ENCODE assay signal across 1 cellular context in the genomic region with DNA sequence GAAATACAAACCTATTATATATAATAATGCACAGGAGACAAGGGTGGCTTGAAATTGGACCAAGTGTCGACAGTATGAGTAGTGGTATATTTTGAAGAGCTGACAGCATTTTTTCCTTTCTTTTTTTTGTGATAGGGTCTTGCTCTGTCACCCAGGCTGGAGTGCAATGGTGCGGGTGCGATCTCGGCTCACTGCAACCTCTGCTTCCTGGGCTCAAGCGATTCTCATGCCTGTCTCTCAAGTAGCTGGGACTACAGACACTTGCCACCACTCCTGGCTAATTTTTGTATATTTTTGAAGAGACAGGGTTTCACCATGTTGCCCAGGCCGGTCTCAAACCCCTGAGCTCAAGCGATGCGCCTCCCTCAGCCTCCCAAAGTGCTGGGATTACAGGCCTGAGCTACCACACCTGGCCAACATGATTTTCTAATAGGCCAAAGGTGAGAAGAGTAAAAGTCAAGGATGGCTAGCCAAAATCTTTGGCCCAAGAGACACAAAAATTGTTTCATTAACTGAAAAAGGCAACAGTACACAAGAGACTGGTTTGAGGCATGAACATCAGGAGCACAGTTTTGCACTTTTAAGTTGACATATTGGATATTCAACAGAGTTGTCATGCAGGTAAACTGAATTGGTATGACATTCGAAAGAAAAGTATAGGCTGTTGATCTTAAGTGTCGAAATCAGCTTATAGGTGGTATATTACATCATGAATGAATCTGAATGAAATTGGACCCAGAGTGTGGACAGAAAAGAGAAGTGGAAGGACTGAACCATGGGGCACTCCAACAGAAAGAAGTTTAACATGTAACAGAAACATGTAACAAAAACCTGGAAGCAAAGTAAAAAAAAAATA.
TF ChIP-seq lines count a peak whose summit lies in the region.

No MANE protein-coding gene starts in this region.

TF ChIP-seq in GM23338, 12 proteins besides CTCF, POLR2A, EP300 and RAD21 (continued from another document):
- TF ChIP-seq, protein P1, sequence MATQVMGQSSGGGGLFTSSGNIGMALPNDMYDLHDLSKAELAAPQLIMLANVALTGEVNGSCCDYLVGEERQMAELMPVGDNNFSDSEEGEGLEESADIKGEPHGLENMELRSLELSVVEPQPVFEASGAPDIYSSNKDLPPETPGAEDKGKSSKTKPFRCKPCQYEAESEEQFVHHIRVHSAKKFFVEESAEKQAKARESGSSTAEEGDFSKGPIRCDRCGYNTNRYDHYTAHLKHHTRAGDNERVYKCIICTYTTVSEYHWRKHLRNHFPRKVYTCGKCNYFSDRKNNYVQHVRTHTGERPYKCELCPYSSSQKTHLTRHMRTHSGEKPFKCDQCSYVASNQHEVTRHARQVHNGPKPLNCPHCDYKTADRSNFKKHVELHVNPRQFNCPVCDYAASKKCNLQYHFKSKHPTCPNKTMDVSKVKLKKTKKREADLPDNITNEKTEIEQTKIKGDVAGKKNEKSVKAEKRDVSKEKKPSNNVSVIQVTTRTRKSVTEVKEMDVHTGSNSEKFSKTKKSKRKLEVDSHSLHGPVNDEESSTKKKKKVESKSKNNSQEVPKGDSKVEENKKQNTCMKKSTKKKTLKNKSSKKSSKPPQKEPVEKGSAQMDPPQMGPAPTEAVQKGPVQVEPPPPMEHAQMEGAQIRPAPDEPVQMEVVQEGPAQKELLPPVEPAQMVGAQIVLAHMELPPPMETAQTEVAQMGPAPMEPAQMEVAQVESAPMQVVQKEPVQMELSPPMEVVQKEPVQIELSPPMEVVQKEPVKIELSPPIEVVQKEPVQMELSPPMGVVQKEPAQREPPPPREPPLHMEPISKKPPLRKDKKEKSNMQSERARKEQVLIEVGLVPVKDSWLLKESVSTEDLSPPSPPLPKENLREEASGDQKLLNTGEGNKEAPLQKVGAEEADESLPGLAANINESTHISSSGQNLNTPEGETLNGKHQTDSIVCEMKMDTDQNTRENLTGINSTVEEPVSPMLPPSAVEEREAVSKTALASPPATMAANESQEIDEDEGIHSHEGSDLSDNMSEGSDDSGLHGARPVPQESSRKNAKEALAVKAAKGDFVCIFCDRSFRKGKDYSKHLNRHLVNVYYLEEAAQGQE (IDR thresholded peaks at IDR 0.05; ENCODE audit: unreplicated experiment) = no peak
- no peak for TF ChIP-seq EZH2phosphoT487 (IDR thresholded peaks at IDR 0.05; ENCODE audit: unreplicated experiment)
- TF ChIP-seq POLR2AphosphoS5 (IDR thresholded peaks at IDR 0.05; ENCODE audit: low read depth) = no peak
- TF ChIP-seq JUNB (IDR thresholded peaks at IDR 0.05; ENCODE audit: unreplicated experiment) = no peak
- no peak for TF ChIP-seq CREB1 (CRISPR knock-in tag; IDR thresholded peaks at IDR 0.05; ENCODE audit: low read depth)
- no peak for TF ChIP-seq STAT1 (IDR thresholded peaks at IDR 0.05; ENCODE audit: unreplicated experiment)
- TF ChIP-seq, protein P2, sequence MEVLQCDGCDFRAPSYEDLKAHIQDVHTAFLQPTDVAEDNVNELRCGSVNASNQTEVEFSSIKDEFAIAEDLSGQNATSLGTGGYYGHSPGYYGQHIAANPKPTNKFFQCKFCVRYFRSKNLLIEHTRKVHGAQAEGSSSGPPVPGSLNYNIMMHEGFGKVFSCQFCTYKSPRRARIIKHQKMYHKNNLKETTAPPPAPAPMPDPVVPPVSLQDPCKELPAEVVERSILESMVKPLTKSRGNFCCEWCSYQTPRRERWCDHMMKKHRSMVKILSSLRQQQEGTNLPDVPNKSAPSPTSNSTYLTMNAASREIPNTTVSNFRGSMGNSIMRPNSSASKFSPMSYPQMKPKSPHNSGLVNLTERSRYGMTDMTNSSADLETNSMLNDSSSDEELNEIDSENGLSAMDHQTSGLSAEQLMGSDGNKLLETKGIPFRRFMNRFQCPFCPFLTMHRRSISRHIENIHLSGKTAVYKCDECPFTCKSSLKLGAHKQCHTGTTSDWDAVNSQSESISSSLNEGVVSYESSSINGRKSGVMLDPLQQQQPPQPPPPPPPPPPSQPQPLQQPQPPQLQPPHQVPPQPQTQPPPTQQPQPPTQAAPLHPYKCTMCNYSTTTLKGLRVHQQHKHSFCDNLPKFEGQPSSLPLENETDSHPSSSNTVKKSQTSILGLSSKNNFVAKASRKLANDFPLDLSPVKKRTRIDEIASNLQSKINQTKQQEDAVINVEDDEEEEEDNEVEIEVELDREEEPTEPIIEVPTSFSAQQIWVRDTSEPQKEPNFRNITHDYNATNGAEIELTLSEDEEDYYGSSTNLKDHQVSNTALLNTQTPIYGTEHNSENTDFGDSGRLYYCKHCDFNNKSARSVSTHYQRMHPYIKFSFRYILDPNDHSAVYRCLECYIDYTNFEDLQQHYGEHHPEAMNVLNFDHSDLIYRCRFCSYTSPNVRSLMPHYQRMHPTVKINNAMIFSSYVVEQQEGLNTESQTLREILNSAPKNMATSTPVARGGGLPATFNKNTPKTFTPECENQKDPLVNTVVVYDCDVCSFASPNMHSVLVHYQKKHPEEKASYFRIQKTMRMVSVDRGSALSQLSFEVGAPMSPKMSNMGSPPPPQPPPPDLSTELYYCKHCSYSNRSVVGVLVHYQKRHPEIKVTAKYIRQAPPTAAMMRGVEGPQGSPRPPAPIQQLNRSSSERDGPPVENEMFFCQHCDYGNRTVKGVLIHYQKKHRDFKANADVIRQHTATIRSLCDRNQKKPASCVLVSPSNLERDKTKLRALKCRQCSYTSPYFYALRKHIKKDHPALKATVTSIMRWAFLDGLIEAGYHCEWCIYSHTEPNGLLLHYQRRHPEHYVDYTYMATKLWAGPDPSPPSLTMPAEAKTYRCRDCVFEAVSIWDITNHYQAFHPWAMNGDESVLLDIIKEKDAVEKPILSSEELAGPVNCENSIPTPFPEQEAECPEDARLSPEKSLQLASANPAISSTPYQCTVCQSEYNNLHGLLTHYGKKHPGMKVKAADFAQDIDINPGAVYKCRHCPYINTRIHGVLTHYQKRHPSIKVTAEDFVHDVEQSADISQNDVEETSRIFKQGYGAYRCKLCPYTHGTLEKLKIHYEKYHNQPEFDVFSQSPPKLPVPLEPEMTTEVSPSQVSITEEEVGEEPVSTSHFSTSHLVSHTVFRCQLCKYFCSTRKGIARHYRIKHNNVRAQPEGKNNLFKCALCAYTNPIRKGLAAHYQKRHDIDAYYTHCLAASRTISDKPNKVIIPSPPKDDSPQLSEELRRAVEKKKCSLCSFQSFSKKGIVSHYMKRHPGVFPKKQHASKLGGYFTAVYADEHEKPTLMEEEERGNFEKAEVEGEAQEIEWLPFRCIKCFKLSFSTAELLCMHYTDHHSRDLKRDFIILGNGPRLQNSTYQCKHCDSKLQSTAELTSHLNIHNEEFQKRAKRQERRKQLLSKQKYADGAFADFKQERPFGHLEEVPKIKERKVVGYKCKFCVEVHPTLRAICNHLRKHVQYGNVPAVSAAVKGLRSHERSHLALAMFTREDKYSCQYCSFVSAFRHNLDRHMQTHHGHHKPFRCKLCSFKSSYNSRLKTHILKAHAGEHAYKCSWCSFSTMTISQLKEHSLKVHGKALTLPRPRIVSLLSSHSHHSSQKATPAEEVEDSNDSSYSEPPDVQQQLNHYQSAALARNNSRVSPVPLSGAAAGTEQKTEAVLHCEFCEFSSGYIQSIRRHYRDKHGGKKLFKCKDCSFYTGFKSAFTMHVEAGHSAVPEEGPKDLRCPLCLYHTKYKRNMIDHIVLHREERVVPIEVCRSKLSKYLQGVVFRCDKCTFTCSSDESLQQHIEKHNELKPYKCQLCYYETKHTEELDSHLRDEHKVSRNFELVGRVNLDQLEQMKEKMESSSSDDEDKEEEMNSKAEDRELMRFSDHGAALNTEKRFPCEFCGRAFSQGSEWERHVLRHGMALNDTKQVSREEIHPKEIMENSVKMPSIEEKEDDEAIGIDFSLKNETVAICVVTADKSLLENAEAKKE (CRISPR knock-in tag; IDR thresholded peaks at IDR 0.05) = no peak
- no peak for TF ChIP-seq NANOG (IDR thresholded peaks at IDR 0.05; ENCODE audit: borderline replicate concordance)
- TF ChIP-seq, protein P3, sequence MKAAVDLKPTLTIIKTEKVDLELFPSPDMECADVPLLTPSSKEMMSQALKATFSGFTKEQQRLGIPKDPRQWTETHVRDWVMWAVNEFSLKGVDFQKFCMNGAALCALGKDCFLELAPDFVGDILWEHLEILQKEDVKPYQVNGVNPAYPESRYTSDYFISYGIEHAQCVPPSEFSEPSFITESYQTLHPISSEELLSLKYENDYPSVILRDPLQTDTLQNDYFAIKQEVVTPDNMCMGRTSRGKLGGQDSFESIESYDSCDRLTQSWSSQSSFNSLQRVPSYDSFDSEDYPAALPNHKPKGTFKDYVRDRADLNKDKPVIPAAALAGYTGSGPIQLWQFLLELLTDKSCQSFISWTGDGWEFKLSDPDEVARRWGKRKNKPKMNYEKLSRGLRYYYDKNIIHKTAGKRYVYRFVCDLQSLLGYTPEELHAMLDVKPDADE (IDR thresholded peaks at IDR 0.05) = no peak
